Comparison of ENCODE assay signal across 1 cellular context in the genomic region with DNA sequence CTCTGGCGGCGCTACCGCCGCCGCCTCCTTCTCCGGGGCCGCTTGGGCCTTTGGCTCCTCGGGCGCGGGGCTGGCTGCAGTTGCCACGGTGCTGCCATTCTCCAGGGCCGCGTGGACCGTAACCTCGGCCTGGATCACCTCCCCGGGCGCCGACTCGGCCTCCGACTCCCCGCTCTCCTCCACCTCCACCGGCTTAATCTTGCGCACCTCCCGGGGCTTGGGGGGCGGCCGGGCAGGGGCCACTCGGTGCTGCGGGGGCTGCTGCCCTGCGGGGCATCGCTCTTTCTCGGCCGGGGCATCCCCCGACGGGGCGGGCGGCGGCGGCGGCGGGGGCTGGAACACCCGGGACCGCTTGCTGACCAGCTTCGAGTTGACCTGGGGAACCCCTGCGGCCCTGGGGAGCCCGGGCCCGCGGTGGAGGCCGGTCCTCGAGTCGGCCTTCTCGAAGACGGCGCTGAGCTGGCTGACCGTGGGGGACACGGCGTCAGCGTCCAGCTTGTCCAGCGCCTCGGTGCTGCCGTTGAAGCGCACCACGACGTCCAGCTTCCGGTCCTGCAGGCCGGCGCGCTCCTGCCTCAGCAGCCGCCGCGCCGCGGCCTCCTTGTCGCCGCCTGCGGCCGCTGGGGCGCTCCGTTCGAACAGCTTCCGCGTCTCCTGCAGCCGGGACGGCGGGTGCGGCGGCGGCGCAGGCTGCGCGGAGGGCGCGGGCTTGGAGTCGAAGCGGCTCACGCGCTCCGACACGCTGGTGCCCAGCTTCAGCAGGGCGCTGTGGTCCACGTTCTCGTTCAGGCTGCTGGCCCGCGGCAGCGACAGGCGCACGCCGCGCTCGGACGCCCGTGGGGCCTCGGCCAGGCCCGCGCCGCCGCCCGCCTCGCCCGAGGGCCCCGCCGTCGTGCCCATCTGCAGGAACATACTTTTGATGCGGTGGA.
A peak's percentile ranks its signal among the peaks of the same experiment; 100 is the strongest.
TF ChIP-seq lines count a peak whose summit lies in the region.

No MANE protein-coding gene starts in this region.

TF ChIP-seq in HepG2, 621 proteins besides CTCF, POLR2A, EP300 and RAD21 (continued from another document and continues in another):
- TF ChIP-seq, protein P1, sequence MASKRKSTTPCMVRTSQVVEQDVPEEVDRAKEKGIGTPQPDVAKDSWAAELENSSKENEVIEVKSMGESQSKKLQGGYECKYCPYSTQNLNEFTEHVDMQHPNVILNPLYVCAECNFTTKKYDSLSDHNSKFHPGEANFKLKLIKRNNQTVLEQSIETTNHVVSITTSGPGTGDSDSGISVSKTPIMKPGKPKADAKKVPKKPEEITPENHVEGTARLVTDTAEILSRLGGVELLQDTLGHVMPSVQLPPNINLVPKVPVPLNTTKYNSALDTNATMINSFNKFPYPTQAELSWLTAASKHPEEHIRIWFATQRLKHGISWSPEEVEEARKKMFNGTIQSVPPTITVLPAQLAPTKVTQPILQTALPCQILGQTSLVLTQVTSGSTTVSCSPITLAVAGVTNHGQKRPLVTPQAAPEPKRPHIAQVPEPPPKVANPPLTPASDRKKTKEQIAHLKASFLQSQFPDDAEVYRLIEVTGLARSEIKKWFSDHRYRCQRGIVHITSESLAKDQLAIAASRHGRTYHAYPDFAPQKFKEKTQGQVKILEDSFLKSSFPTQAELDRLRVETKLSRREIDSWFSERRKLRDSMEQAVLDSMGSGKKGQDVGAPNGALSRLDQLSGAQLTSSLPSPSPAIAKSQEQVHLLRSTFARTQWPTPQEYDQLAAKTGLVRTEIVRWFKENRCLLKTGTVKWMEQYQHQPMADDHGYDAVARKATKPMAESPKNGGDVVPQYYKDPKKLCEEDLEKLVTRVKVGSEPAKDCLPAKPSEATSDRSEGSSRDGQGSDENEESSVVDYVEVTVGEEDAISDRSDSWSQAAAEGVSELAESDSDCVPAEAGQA (IDR thresholded peaks at IDR 0.05; ENCODE audit: low read depth) = no peak
- TF ChIP-seq, protein P1 (CRISPR knock-in tag; IDR thresholded peaks at IDR 0.05; ENCODE audit: borderline replicate concordance) = no peak
- TF ChIP-seq FOXP1 (IDR thresholded peaks at IDR 0.05) (no peak), FOXP1 (CRISPR knock-in tag; IDR thresholded peaks at IDR 0.05) (no peak), ERF (CRISPR knock-in tag; IDR thresholded peaks at IDR 0.05) (peak; percentile 47; the same call in 1 of the 2 replicates), NCOA2 (CRISPR knock-in tag; IDR thresholded peaks at IDR 0.05) (no peak), ZFP90 (CRISPR knock-in tag; IDR thresholded peaks at IDR 0.05; ENCODE audit: borderline replicate concordance) (peak; percentile 5; the same call in 1 of the 2 replicates), KDM2A (CRISPR knock-in tag; IDR thresholded peaks at IDR 0.05; ENCODE audit: borderline replicate concordance, low read depth) (0 out of 2 replicates have a peak, but pooled peaks have one; percentile 67), KLF11 (CRISPR knock-in tag; IDR thresholded peaks at IDR 0.05) (no peak), ZNF720 (CRISPR knock-in tag; IDR thresholded peaks at IDR 0.05) (no peak), ZNF557 (CRISPR knock-in tag; IDR thresholded peaks at IDR 0.05) (no peak; the same call in 1 of the 2 replicates), FOSL1 (CRISPR knock-in tag; IDR thresholded peaks at IDR 0.05; ENCODE audit: borderline replicate concordance) (no peak), ZFP36L1 (CRISPR knock-in tag; IDR thresholded peaks at IDR 0.05) (no peak; the same call in 1 of the 2 replicates), SP1 (IDR thresholded peaks at IDR 0.05) (no peak), SP1 (CRISPR knock-in tag; IDR thresholded peaks at IDR 0.05) (no peak), KLF15 (CRISPR knock-in tag; IDR thresholded peaks at IDR 0.05; ENCODE audit: borderline replicate concordance) (peak; percentile 74; the same call in 1 of the 2 replicates), TAF15 (IDR thresholded peaks at IDR 0.05; ENCODE audit: low read depth, low read length, poor library complexity, severe bottlenecking) (no peak), RELA (CRISPR knock-in tag; IDR thresholded peaks at IDR 0.05) (no peak), ZNF883 (CRISPR knock-in tag; IDR thresholded peaks at IDR 0.05; ENCODE audit: not compliant biosample characterization) (no peak), CENPT (CRISPR knock-in tag; IDR thresholded peaks at IDR 0.05; ENCODE audit: low read depth) (no peak), DNMT3B (CRISPR knock-in tag; conservative IDR thresholded peaks at IDR 0.05) (no peak), GABPA (IDR thresholded peaks at IDR 0.05; ENCODE audit: low read depth, low read length) (peak; percentile 17; the same call in 1 of the 2 replicates), GABPA (CRISPR knock-in tag; IDR thresholded peaks at IDR 0.05; ENCODE audit: low read depth) (no peak), ZNF607 (CRISPR knock-in tag; IDR thresholded peaks at IDR 0.05; ENCODE audit: borderline replicate concordance) (peak; percentile 34; the same call in 1 of the 2 replicates), BORCS8-MEF2B (CRISPR knock-in tag; IDR thresholded peaks at IDR 0.05) (peak; percentile 29; the same call in 1 of the 2 replicates), ZNF563 (CRISPR knock-in tag; IDR thresholded peaks at IDR 0.05) (peak; percentile 72), RBFOX2 (IDR thresholded peaks at IDR 0.05; ENCODE audit: low read depth, low read length) (peak; percentile 81), FOXA1 (IDR thresholded peaks at IDR 0.05) (no peak), FOXA1 (CRISPR knock-in tag; IDR thresholded peaks at IDR 0.05) (no peak), NFATC3 (CRISPR knock-in tag; IDR thresholded peaks at IDR 0.05) (no peak), MED8 (CRISPR knock-in tag; IDR thresholded peaks at IDR 0.05; ENCODE audit: insufficient replicate concordance) (no peak), POLR2G (IDR thresholded peaks at IDR 0.05; ENCODE audit: low read depth, low read length) (no peak; the same call in 1 of the 2 replicates)
- TF ChIP-seq, protein P2, sequence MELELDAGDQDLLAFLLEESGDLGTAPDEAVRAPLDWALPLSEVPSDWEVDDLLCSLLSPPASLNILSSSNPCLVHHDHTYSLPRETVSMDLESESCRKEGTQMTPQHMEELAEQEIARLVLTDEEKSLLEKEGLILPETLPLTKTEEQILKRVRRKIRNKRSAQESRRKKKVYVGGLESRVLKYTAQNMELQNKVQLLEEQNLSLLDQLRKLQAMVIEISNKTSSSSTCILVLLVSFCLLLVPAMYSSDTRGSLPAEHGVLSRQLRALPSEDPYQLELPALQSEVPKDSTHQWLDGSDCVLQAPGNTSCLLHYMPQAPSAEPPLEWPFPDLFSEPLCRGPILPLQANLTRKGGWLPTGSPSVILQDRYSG (CRISPR knock-in tag; IDR thresholded peaks at IDR 0.05) = peak; percentile 73
- TF ChIP-seq, protein P3, sequence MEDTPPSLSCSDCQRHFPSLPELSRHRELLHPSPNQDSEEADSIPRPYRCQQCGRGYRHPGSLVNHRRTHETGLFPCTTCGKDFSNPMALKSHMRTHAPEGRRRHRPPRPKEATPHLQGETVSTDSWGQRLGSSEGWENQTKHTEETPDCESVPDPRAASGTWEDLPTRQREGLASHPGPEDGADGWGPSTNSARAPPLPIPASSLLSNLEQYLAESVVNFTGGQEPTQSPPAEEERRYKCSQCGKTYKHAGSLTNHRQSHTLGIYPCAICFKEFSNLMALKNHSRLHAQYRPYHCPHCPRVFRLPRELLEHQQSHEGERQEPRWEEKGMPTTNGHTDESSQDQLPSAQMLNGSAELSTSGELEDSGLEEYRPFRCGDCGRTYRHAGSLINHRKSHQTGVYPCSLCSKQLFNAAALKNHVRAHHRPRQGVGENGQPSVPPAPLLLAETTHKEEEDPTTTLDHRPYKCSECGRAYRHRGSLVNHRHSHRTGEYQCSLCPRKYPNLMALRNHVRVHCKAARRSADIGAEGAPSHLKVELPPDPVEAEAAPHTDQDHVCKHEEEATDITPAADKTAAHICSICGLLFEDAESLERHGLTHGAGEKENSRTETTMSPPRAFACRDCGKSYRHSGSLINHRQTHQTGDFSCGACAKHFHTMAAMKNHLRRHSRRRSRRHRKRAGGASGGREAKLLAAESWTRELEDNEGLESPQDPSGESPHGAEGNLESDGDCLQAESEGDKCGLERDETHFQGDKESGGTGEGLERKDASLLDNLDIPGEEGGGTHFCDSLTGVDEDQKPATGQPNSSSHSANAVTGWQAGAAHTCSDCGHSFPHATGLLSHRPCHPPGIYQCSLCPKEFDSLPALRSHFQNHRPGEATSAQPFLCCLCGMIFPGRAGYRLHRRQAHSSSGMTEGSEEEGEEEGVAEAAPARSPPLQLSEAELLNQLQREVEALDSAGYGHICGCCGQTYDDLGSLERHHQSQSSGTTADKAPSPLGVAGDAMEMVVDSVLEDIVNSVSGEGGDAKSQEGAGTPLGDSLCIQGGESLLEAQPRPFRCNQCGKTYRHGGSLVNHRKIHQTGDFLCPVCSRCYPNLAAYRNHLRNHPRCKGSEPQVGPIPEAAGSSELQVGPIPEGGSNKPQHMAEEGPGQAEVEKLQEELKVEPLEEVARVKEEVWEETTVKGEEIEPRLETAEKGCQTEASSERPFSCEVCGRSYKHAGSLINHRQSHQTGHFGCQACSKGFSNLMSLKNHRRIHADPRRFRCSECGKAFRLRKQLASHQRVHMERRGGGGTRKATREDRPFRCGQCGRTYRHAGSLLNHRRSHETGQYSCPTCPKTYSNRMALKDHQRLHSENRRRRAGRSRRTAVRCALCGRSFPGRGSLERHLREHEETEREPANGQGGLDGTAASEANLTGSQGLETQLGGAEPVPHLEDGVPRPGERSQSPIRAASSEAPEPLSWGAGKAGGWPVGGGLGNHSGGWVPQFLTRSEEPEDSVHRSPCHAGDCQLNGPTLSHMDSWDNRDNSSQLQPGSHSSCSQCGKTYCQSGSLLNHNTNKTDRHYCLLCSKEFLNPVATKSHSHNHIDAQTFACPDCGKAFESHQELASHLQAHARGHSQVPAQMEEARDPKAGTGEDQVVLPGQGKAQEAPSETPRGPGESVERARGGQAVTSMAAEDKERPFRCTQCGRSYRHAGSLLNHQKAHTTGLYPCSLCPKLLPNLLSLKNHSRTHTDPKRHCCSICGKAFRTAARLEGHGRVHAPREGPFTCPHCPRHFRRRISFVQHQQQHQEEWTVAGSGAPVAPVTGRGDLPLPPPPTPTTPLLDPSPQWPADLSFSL (CRISPR knock-in tag; IDR thresholded peaks at IDR 0.05) = no peak
- TF ChIP-seq, protein P4, sequence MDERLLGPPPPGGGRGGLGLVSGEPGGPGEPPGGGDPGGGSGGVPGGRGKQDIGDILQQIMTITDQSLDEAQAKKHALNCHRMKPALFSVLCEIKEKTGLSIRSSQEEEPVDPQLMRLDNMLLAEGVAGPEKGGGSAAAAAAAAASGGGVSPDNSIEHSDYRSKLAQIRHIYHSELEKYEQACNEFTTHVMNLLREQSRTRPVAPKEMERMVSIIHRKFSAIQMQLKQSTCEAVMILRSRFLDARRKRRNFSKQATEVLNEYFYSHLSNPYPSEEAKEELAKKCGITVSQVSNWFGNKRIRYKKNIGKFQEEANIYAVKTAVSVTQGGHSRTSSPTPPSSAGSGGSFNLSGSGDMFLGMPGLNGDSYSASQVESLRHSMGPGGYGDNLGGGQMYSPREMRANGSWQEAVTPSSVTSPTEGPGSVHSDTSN (CRISPR knock-in tag; IDR thresholded peaks at IDR 0.05) = no peak
- TF ChIP-seq, protein P5, sequence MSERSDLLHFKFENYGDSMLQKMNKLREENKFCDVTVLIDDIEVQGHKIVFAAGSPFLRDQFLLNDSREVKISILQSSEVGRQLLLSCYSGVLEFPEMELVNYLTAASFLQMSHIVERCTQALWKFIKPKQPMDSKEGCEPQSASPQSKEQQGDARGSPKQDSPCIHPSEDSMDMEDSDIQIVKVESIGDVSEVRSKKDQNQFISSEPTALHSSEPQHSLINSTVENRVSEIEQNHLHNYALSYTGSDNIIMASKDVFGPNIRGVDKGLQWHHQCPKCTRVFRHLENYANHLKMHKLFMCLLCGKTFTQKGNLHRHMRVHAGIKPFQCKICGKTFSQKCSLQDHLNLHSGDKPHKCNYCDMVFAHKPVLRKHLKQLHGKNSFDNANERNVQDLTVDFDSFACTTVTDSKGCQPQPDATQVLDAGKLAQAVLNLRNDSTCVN (CRISPR knock-in tag; IDR thresholded peaks at IDR 0.05; ENCODE audit: borderline replicate concordance) = no peak
- TF ChIP-seq, protein P6, sequence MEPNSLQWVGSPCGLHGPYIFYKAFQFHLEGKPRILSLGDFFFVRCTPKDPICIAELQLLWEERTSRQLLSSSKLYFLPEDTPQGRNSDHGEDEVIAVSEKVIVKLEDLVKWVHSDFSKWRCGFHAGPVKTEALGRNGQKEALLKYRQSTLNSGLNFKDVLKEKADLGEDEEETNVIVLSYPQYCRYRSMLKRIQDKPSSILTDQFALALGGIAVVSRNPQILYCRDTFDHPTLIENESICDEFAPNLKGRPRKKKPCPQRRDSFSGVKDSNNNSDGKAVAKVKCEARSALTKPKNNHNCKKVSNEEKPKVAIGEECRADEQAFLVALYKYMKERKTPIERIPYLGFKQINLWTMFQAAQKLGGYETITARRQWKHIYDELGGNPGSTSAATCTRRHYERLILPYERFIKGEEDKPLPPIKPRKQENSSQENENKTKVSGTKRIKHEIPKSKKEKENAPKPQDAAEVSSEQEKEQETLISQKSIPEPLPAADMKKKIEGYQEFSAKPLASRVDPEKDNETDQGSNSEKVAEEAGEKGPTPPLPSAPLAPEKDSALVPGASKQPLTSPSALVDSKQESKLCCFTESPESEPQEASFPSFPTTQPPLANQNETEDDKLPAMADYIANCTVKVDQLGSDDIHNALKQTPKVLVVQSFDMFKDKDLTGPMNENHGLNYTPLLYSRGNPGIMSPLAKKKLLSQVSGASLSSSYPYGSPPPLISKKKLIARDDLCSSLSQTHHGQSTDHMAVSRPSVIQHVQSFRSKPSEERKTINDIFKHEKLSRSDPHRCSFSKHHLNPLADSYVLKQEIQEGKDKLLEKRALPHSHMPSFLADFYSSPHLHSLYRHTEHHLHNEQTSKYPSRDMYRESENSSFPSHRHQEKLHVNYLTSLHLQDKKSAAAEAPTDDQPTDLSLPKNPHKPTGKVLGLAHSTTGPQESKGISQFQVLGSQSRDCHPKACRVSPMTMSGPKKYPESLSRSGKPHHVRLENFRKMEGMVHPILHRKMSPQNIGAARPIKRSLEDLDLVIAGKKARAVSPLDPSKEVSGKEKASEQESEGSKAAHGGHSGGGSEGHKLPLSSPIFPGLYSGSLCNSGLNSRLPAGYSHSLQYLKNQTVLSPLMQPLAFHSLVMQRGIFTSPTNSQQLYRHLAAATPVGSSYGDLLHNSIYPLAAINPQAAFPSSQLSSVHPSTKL (CRISPR knock-in tag; IDR thresholded peaks at IDR 0.05) = peak; percentile 22; the same call in 1 of the 2 replicates
